ENCODE assay signal across 19 cellular contexts in the genomic region with DNA sequence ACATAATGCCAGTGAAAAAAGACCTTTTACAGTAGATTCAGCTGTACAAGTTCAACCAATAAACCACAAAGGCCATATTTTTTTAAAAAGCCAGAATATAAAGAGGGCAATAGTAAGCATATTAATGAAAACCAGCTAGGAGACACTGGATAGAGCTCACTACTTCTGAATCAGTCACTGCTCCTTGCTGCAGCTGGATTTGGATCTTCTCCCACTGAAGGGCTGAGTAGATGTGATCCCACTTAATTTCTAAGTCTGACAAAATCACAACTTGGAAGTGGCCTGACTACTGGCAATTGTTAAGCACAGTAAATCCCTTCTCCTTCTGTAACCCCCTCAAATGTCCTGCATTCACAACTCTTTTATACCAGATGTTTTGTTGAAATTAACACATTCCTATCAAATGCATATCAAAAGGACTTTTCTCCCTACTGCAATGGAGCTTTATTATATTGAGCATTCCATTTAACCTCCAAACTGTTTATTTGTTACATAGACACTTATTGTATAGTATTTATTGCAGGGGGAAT.
DNase-seq lines count a peak whose midpoint lies in the region; ATAC-seq lines count a peak whose summit lies in the region.
"Had no signal": no experiment of that assay in that cellular context is flagged by ENCODE, and none has a peak within 500 bp of the region (broad histone marks: within the 10 kb centered on the region; RNA-seq: fewer than 3 reads in every experiment).

No MANE protein-coding gene starts in this region.

- no peak overlapping the region for H3K9ac ChIP-seq in GM23248

- H3K4me3 Mint-ChIP-seq in T-cell, result no peak overlapping the region
- H3K4me3 Mint-ChIP-seq: B cell, HFFc6 had no signal

- peak overlapping the region; percentile 9 to 27 for H3K27ac Mint-ChIP-seq in T-cell
- H3K27ac Mint-ChIP-seq: B cell, HFFc6 had no signal

- no peak for ATAC-seq in T-cell (replicated peaks in 1 of 4)
- no peak for ATAC-seq in GM21717 (IDR thresholded peaks at IDR 0.05; ENCODE audit: unreplicated experiment)
- ATAC-seq: SK-N-SH treated with all-trans-retinoic acid at 6 μM for 48 hours had no signal

- peaks cover 0 to 7% of the 10 kb centered on the region in 2 donors for H3K27me3 Mint-ChIP-seq in T-cell
- H3K27me3 Mint-ChIP-seq: B cell; CD4-positive, CD25-positive, alpha-beta regulatory T cell had no signal

- no peak overlapping the region for H3K4me3 ChIP-seq in GM23248

- no peaks in the 10 kb centered on the region for H3K9me2 ChIP-seq in GM23248 (ENCODE audit: insufficient read depth)

- no peak overlapping the region for H3K4me2 ChIP-seq in GM23248 (ENCODE audit: unreplicated experiment)

- peaks cover 25% of the 10 kb centered on the region for H3K36me3 Mint-ChIP-seq in T-cell

- in situ Hi-C loops in GM23248 (cut with MboI), result no loop called here

- peaks cover 12 to 59% (median 40%) of the 10 kb centered on the region in 3 donors for H3K4me1 Mint-ChIP-seq in T-cell

- H3K9me3 ChIP-seq in GM23248 (ENCODE audit: low read depth), result no peaks in the 10 kb centered on the region

- CTCF ChIA-PET in T-cell (lab: Charles Lee), result interaction anchor here (0.6 to 1.0 kb wide), 2 partner anchors 26 to 67 kb away, joined by 3 to 4 read pairs; no protein-coding TSS in a partner anchor

- no peaks in the 10 kb centered on the region for H3F3A ChIP-seq in GM23248 (ENCODE audit: insufficient read depth)

- H2AFZ ChIP-seq in GM23248, result no peak overlapping the region

- H3K79me2 ChIP-seq in GM23248 (ENCODE audit: insufficient read depth), result peaks cover 97% of the 10 kb centered on the region

- H3K4me1 ChIP-seq in GM23248 (ENCODE audit: insufficient read depth), result peaks cover 8% of the 10 kb centered on the region

- no peak overlapping the region for H3K27ac ChIP-seq in GM23248

- POLR2A ChIA-PET in T-cell (lab: Charles Lee), result no interaction called here

- H4K20me1 ChIP-seq in GM23248 (ENCODE audit: insufficient read depth), result no peaks in the 10 kb centered on the region

- H3K36me3 ChIP-seq in GM23248 (ENCODE audit: low read depth), result no peaks in the 10 kb centered on the region

- DNase-seq in GM23248 (peak; percentile 39), T-cell (no peak), fibroblast of gingiva (ENCODE audit: low read depth) (peak; percentile 13), iPS-NIHi11 (ENCODE audit: low spot score) (peak; percentile 5), cerebellum (ENCODE audit: low spot score) (no peak), SHP77 (lab: John Stamatoyannopoulos, UW) (no peak)
- DNase-seq: Calu3; CD4-positive, CD25-positive, alpha-beta regulatory T cell; HFFc6; MM.1S; NCI-H1092 treated with DMSO at 0.1 percent for 48 hours; NCI-H1694; NCI-H2107; NCI-H226; NCI-H524 treated with DMSO at 0.1 percent for 48 hours; Right ventricle myocardium superior had no signal

- H3K9me3 Mint-ChIP-seq in T-cell, result peaks cover 0 to 11% (median 3%) of the 10 kb centered on the region in 3 donors
- H3K9me3 Mint-ChIP-seq: HFFc6 had no signal

- H3K27me3 ChIP-seq in GM23248 (replicated peaks; ENCODE audit: insufficient read depth), result no peaks in the 10 kb centered on the region

Comparison
In these comparisons a context has a peak if more than half of its experiments do, and no peak if none do; other contexts are left out.
1. DNase-seq: peak in GM23248 (single experiment), fibroblast of gingiva (single experiment) and iPS-NIHi11 (single experiment); none in T-cell (0 of 34), cerebellum (single experiment) and SHP77 (0 of 2).